In the genomic region with DNA sequence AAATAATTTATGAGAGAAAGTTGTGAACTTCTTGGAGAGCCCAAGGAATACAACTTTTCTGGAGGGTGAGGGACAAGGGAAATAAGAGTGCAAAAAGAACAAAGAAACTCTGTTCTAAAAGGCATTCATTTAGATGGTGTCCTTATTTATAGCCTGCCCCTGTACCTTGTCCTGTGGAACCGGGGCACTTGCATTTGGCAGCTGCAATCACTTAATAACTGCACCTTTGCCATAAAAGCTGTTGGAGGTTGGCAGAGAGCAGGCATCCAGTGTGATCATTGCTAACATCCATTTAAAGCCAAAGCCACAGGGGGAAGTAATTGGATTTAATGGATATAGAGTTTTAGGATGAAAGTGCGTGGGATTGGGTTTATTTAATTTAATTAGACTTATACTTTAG, we compare ENCODE assay signal across 21 cellular contexts.
"Had no signal": no experiment of that assay in that cellular context is flagged by ENCODE, and none has a peak within 500 bp of the region (broad histone marks: within the 10 kb centered on the region; RNA-seq: fewer than 3 reads in every experiment).

No MANE protein-coding gene starts in this region.

- H3K27ac ChIP-seq: KMS-11, PC-9, VCaP had no signal

- H2AFZ ChIP-seq: PC-9 had no signal

- DNase-seq: activated CD4-positive, alpha-beta memory T cell treated with anti-CD3 and anti-CD28 coated beads for 36 hours; activated CD4-positive, alpha-beta T cell treated with anti-CD3 and anti-CD28 coated beads, Interleukin-2, amount 10 ng/mL, durations not matched to agents 7 days and 5 days; activated CD4-positive, CD25-positive, alpha-beta regulatory T cell; activated CD8-positive, alpha-beta memory T cell treated with anti-CD3 and anti-CD28 coated beads for 24 hours; activated gamma-delta T cell; activated naive CD4-positive, alpha-beta T cell treated with anti-CD3 and anti-CD28 coated beads for 36 hours; activated T-cell treated with anti-CD3 and anti-CD28 coated beads, Interleukin-2, amount 50 U/mL, for 4 hours; amygdala; MV-4-11; NCI-H1092 treated with DMSO at 0.1 percent for 48 hours; NCI-H1417 treated with DMSO at 0.1 percent for 48 hours; NCI-H187; NCI-H226; NCI-H526; NCI-H774; PC-9; SHP77 treated with DMSO at 0.1 percent for 48 hours; T-cell had no signal

- ATAC-seq: activated T-cell treated with anti-CD3 and anti-CD28 coated beads, Interleukin-2, amount 50 U/mL, for 4 hours; T-cell had no signal

- FAIRE-seq: astrocyte had no signal

- H3K9ac ChIP-seq: KMS-11 had no signal

- H3K4me2 ChIP-seq: KMS-11, PC-9 had no signal

- H3K4me3 ChIP-seq: PC-9 had no signal
